ENCODE assay signal across 2 cellular contexts in genomic region chr7:104207348-104207730, GRCh38.
TF ChIP-seq lines count a peak whose summit lies in the region.

No MANE protein-coding gene starts in this region.

TF ChIP-seq in IMR-90, 13 proteins besides CTCF, POLR2A, EP300 and RAD21:
- no peak for TF ChIP-seq SMC3 (IDR thresholded peaks at IDR 0.05; ENCODE audit: low read depth, low read length)
- TF ChIP-seq, protein P1, sequence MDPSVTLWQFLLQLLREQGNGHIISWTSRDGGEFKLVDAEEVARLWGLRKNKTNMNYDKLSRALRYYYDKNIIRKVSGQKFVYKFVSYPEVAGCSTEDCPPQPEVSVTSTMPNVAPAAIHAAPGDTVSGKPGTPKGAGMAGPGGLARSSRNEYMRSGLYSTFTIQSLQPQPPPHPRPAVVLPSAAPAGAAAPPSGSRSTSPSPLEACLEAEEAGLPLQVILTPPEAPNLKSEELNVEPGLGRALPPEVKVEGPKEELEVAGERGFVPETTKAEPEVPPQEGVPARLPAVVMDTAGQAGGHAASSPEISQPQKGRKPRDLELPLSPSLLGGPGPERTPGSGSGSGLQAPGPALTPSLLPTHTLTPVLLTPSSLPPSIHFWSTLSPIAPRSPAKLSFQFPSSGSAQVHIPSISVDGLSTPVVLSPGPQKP (IDR thresholded peaks at IDR 0.05; ENCODE audit: borderline replicate concordance, low read depth, low read length): no peak
TF ChIP-seq in IMR-90: peak in this region for 0.

TF ChIP-seq in K562, 482 proteins besides CTCF, POLR2A, EP300 and RAD21:
- TF ChIP-seq CBFB (CRISPR knock-in tag; IDR thresholded peaks at IDR 0.05) (0 out of 2 replicates have a peak, but pooled peaks have one; percentile 14), CC2D1A (IDR thresholded peaks at IDR 0.05) (0 out of 2 replicates have a peak, but pooled peaks have one; percentile 17), MLLT1 (IDR thresholded peaks at IDR 0.05) (0 out of 4 replicates have a peak, but pooled peaks of 1 of the 2 experiments have one; percentile 16), E2F1 (CRISPR knock-in tag; IDR thresholded peaks at IDR 0.05) (no peak), FOXK1 (CRISPR knock-in tag; IDR thresholded peaks at IDR 0.05; ENCODE audit: borderline replicate concordance) (0 out of 2 replicates have a peak, but pooled peaks have one; percentile 40), ZNF224 (CRISPR knock-in tag; IDR thresholded peaks at IDR 0.05) (0 out of 2 replicates have a peak, but pooled peaks have one; percentile 27), SREBF2 (CRISPR knock-in tag; IDR thresholded peaks at IDR 0.05) (peak; percentile 71; the same call in 1 of the 2 replicates), KLF6 (CRISPR knock-in tag; IDR thresholded peaks at IDR 0.05; ENCODE audit: borderline replicate concordance) (no peak), ZNF232 (CRISPR knock-in tag; IDR thresholded peaks at IDR 0.05) (0 out of 2 replicates have a peak, but pooled peaks have one; percentile 75), NCOA1 (IDR thresholded peaks at IDR 0.05; ENCODE audit: low read depth) (peak; percentile 32; the same call in 1 of the 2 replicates), ERF (CRISPR knock-in tag; IDR thresholded peaks at IDR 0.05) (no peak), NFATC3 (IDR thresholded peaks at IDR 0.05) (0 out of 2 replicates have a peak, but pooled peaks have one; percentile 22)
TF ChIP-seq in K562: peak in this region for 9.
